In genomic region chr7:50409856-50410468, GRCh38 we compare ENCODE assay signal across 9 cellular contexts. TPM values are rescaled to one million over a fixed set of nuclear protein-coding genes. Genes with fewer than 3 reads are reported as not detected.
DNase-seq lines count a peak whose midpoint lies in the region; ATAC-seq and TF ChIP-seq lines count a peak whose summit lies in the region.
"Had no signal": no experiment of that assay in that cellular context is flagged by ENCODE, and none has a peak within 500 bp of the region (broad histone marks: within the 10 kb centered on the region; RNA-seq: fewer than 3 reads in every experiment).

No MANE protein-coding gene starts in this region.

- peak overlapping the region; percentile 60 for H3K4me3 Mint-ChIP-seq in activated naive CD8-positive, alpha-beta T cell treated with anti-CD3 and anti-CD28 coated beads, Interleukin-2, amount 10 ng/mL, durations not matched to agents 7 days and 5 days

- no peak overlapping the region for H3K4me3 ChIP-seq in foreskin fibroblast (ENCODE audit: low read depth in 1 of 2, low read length in 2 of 2)
- H3K4me3 ChIP-seq: SK-N-MC had no signal

- H3K27ac Mint-ChIP-seq in activated naive CD8-positive, alpha-beta T cell treated with anti-CD3 and anti-CD28 coated beads, Interleukin-2, amount 10 ng/mL, durations not matched to agents 7 days and 5 days: peak overlapping the region; percentile 83

- TF ChIP-seq CTCF in GM10266 (IDR thresholded peaks at IDR 0.05; ENCODE audit: control insufficient read depth, insufficient read depth, low read depth, missing control alignments) (no peak), foreskin fibroblast (IDR thresholded peaks at IDR 0.05; ENCODE audit: low read depth, low read length) (no peak)

- POLR2A ChIA-PET in activated naive CD8-positive, alpha-beta T cell treated with anti-CD3 and anti-CD28 coated beads, Interleukin-2, amount 10 ng/mL, durations not matched to agents 7 days and 5 days (lab: Charles Lee): interaction anchor here (0.6 to 1.3 kb wide), 3 partner anchors 18 to 205 kb away, joined by 3 to 4 read pairs (median 3); no protein-coding TSS in a partner anchor

- H3K27me3 Mint-ChIP-seq in activated naive CD8-positive, alpha-beta T cell treated with anti-CD3 and anti-CD28 coated beads, Interleukin-2, amount 10 ng/mL, durations not matched to agents 7 days and 5 days: no peaks in the 10 kb centered on the region

- H3K4me1 Mint-ChIP-seq in activated naive CD8-positive, alpha-beta T cell treated with anti-CD3 and anti-CD28 coated beads, Interleukin-2, amount 10 ng/mL, durations not matched to agents 7 days and 5 days: peaks cover 52% of the 10 kb centered on the region

- no peaks in the 10 kb centered on the region for H3K9me3 Mint-ChIP-seq in activated naive CD8-positive, alpha-beta T cell treated with anti-CD3 and anti-CD28 coated beads, Interleukin-2, amount 10 ng/mL, durations not matched to agents 7 days and 5 days

- peak; percentile 57 for ATAC-seq in GM19438 (IDR thresholded peaks at IDR 0.05; ENCODE audit: low read depth, unreplicated experiment)
- ATAC-seq in HG03196 (IDR thresholded peaks at IDR 0.05; ENCODE audit: unreplicated experiment): peak; percentile 54
- ATAC-seq in activated naive CD8-positive, alpha-beta T cell treated with anti-CD3 and anti-CD28 coated beads, Interleukin-2, amount 10 ng/mL, durations not matched to agents 7 days and 5 days (ENCODE audit: low read depth): peak; percentile 46

- peaks cover 6% of the 10 kb centered on the region for H3K36me3 Mint-ChIP-seq in activated naive CD8-positive, alpha-beta T cell treated with anti-CD3 and anti-CD28 coated beads, Interleukin-2, amount 10 ng/mL, durations not matched to agents 7 days and 5 days

- peak; percentile 46 for DNase-seq in GM10266 (ENCODE audit: extremely low spot score)
- no peak for DNase-seq in activated naive CD8-positive, alpha-beta T cell treated with anti-CD3 and anti-CD28 coated beads, Interleukin-2, amount 10 ng/mL, durations not matched to agents 7 days and 5 days
- no peak for DNase-seq in NCI-H748 (lab: John Stamatoyannopoulos, UW; ENCODE audit: unreplicated experiment)
- no peak for DNase-seq in foreskin fibroblast
- no peak for DNase-seq in NCI-H1105 treated with DMSO at 0.1 percent for 48 hours (lab: John Stamatoyannopoulos, UW)
- no peak for DNase-seq in central memory CD4-positive, alpha-beta T cell

RNA-seq across cellular contexts. Expression of gene FIGNL1, which starts 40.2 kb away (rescaled TPM):
- total RNA-seq in activated naive CD8-positive, alpha-beta T cell treated with anti-CD3 and anti-CD28 coated beads, Interleukin-2, amount 10 ng/mL, durations not matched to agents 7 days and 5 days: 10 to 100 TPM; 28.4 to 30.9 TPM
